ENCODE assay signal across 22 cellular contexts in the genomic region with DNA sequence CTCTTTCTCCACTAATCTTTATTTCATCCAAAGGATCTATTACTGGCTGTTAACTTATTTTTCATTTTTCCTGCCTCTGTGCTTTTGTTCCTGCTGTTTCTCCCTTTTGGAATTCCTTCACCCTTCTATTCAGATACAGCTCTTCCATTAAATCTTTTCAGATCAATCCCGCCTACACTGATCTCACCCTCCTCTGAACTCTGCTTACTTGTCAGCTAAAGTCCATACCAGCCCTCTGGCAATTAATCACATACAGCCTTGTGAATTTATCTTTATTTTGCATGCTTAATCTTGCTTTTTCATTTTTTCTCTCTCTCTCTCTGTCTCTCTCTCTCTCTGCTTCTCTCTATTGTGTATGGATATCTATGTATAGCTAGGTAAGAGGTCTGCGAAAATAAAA.
"Had no signal": no experiment of that assay in that cellular context is flagged by ENCODE, and none has a peak within 500 bp of the region (broad histone marks: within the 10 kb centered on the region; RNA-seq: fewer than 3 reads in every experiment).

No MANE protein-coding gene starts in this region.

- H3K4me1 ChIP-seq: esophagus muscularis mucosa, left lung, lower lobe of right lung, psoas muscle, suprapubic skin, thyroid gland, uterus had no signal

- H3K36me3 Mint-ChIP-seq: memory B cell; natural killer cell treated with Interleukin-12 subunit alpha and Interleukin-12 subunit beta and Interleukin-15 and Interleukin-18, amount 100 ng/mL, for 72 hours had no signal

- ATAC-seq: gastrocnemius medialis; heart right ventricle; left lung; lower lobe of right lung; natural killer cell treated with Interleukin-12 subunit alpha and Interleukin-12 subunit beta and Interleukin-15 and Interleukin-18, amount 100 ng/mL, for 72 hours; psoas muscle; sciatic nerve had no signal

- H3K36me3 ChIP-seq: left lung, lower lobe of right lung, suprapubic skin, thyroid gland, uterus had no signal

- H3K4me3 ChIP-seq: esophagus muscularis mucosa, gastrocnemius medialis, heart right ventricle, left lung, lower lobe of right lung, psoas muscle, suprapubic skin, thyroid gland, upper lobe of left lung, uterus had no signal

- H3K9me3 Mint-ChIP-seq: natural killer cell treated with Interleukin-12 subunit alpha and Interleukin-12 subunit beta and Interleukin-15 and Interleukin-18, amount 100 ng/mL, for 72 hours had no signal

- H3K9me3 ChIP-seq: esophagus muscularis mucosa, gastrocnemius medialis, heart right ventricle, left lung, lower lobe of right lung, psoas muscle, suprapubic skin, thyroid gland, upper lobe of left lung, uterus had no signal

- H3K27me3 ChIP-seq: esophagus muscularis mucosa, gastrocnemius medialis, heart right ventricle, left lung, suprapubic skin, thyroid gland, upper lobe of left lung, uterus had no signal

- H3K27ac ChIP-seq: epithelial cell of prostate, esophagus muscularis mucosa, gastrocnemius medialis, heart right ventricle, left lung, lower lobe of right lung, parathyroid adenoma, psoas muscle, suprapubic skin, thyroid gland, upper lobe of left lung, uterus had no signal

- H3K4me3 Mint-ChIP-seq: memory B cell; natural killer cell treated with Interleukin-12 subunit alpha and Interleukin-12 subunit beta and Interleukin-15 and Interleukin-18, amount 100 ng/mL, for 72 hours had no signal

- H3K27ac Mint-ChIP-seq: memory B cell; natural killer cell treated with Interleukin-12 subunit alpha and Interleukin-12 subunit beta and Interleukin-15 and Interleukin-18, amount 100 ng/mL, for 72 hours had no signal

- DNase-seq: effector memory CD4-positive, alpha-beta T cell; gastrocnemius medialis; heart right ventricle; islet precursor cell; left lung; lower lobe of right lung; midbrain; occipital lobe; psoas muscle; retina; stimulated activated CD4-positive, alpha-beta T cell treated with anti-CD3 and anti-CD28 coated beads, Interleukin-2, amount 100 ng/mL, for 24 hours; stimulated activated naive CD4-positive, alpha-beta T cell treated with Interleukin-2 at 50 U/mL for 16 hours; thyroid gland; upper lobe of left lung; uterus had no signal
